In genomic region chr11:72789493-72790131, GRCh38 we compare ENCODE assay signal across 9 cellular contexts. TPM values are rescaled to one million over a fixed set of nuclear protein-coding genes. Genes with fewer than 3 reads are reported as not detected.
DNase-seq lines count a peak whose midpoint lies in the region; TF ChIP-seq lines count a peak whose summit lies in the region.
"Had no signal": no experiment of that assay in that cellular context is flagged by ENCODE, and none has a peak within 500 bp of the region (broad histone marks: within the 10 kb centered on the region; RNA-seq: fewer than 3 reads in every experiment).

No MANE protein-coding gene starts in this region.

- no peaks in the 10 kb centered on the region for H3K27me3 ChIP-seq in BLaER1 treated with 17β-estradiol and CSF1 and Interleukin-3, amounts not matched to agents 10 nM and 100 nM
- no peaks in the 10 kb centered on the region for H3K27me3 ChIP-seq in osteoblast (ENCODE audit: insufficient read depth, low read length)

- DNase-seq in RPMI7951 (ENCODE audit: low read depth) (peak; percentile 44), fibroblast of the aortic adventitia (ENCODE audit: low read depth) (peak; percentile 61), osteoblast (ENCODE audit: insufficient read length, low spot score, missing footprints) (peak; percentile 97), SKM-1 (lab: John Stamatoyannopoulos, UW; ENCODE audit: unreplicated experiment) (no peak), RKO (ENCODE audit: low spot score) (no peak)
- no peak for DNase-seq in activated effector memory CD4-positive, alpha-beta T cell treated with anti-CD3 and anti-CD28 coated beads, Interleukin-2, amount 50 U/mL, for 16 hours
- DNase-seq in activated T-helper 1 cell treated with anti-CD3 and anti-CD28 coated beads, Interleukin-12 subunit alpha, Interleukin-12 subunit beta, Interleukin-2, Interleukin-4 antibody, amounts not matched to agents 30 ng/mL and 10 ng/mL and 1 ng/mL, durations not matched to agents 14 hours and 24 hours and 36 hours (ENCODE audit: low spot score): no peak
- DNase-seq: CD8-positive, alpha-beta memory T cell had no signal

- no peak overlapping the region for H3K27ac Mint-ChIP-seq in activated T-helper 1 cell treated with anti-CD3 and anti-CD28 coated beads, Interleukin-12 subunit alpha, Interleukin-12 subunit beta, Interleukin-2, Interleukin-4 antibody, amounts not matched to agents 30 ng/mL and 10 ng/mL and 1 ng/mL, durations not matched to agents 14 hours and 24 hours and 36 hours

- 0 out of 22 replicates have a peak, but pooled peaks cover 0 to 6% (median 0%) of the 10 kb centered on the region in 11 experiments for H4K20me1 ChIP-seq in BLaER1 treated with 17β-estradiol and CSF1 and Interleukin-3, amounts not matched to agents 10 nM and 100 nM
- no peaks in the 10 kb centered on the region for H4K20me1 ChIP-seq in osteoblast (ENCODE audit: insufficient read depth, low read length)

- H2AFZ ChIP-seq in osteoblast (ENCODE audit: low read length): peak overlapping the region; percentile 63

- no peaks in the 10 kb centered on the region for H3K9me3 ChIP-seq in BLaER1 treated with 17β-estradiol and CSF1 and Interleukin-3, amounts not matched to agents 10 nM and 100 nM (replicated peaks in 1 of 11)
- no peaks in the 10 kb centered on the region for H3K9me3 ChIP-seq in osteoblast (ENCODE audit: low read depth, low read length)

- no peaks in the 10 kb centered on the region for H3K27me3 Mint-ChIP-seq in activated T-helper 1 cell treated with anti-CD3 and anti-CD28 coated beads, Interleukin-12 subunit alpha, Interleukin-12 subunit beta, Interleukin-2, Interleukin-4 antibody, amounts not matched to agents 30 ng/mL and 10 ng/mL and 1 ng/mL, durations not matched to agents 14 hours and 24 hours and 36 hours (ENCODE audit: insufficient read depth)

- H3K9me3 Mint-ChIP-seq in activated T-helper 1 cell treated with anti-CD3 and anti-CD28 coated beads, Interleukin-12 subunit alpha, Interleukin-12 subunit beta, Interleukin-2, Interleukin-4 antibody, amounts not matched to agents 30 ng/mL and 10 ng/mL and 1 ng/mL, durations not matched to agents 14 hours and 24 hours and 36 hours: no peaks in the 10 kb centered on the region
- H3K9me3 Mint-ChIP-seq: CD8-positive, alpha-beta memory T cell had no signal

- intact Hi-C loops in activated T-helper 1 cell treated with anti-CD3 and anti-CD28 coated beads, Interleukin-12 subunit alpha, Interleukin-12 subunit beta, Interleukin-2, Interleukin-4 antibody, amounts not matched to agents 30 ng/mL and 10 ng/mL and 1 ng/mL, durations not matched to agents 14 hours and 24 hours and 36 hours (cut with micrococcal nuclease): loop anchor here (5.0 kb wide), 1 partner anchor 567 kb away; the partner anchor contains the start of gene INPPL1

- TF ChIP-seq CTCF in fibroblast of the aortic adventitia (IDR thresholded peaks at IDR 0.05; ENCODE audit: insufficient read depth, low read length) (no peak), osteoblast (IDR thresholded peaks at IDR 0.05; ENCODE audit: extremely low read depth, low read depth, low read length) (no peak)

- peak overlapping the region in 10 of 11 experiments; percentile 10 to 88 (median 39); a peak in 17 of 22 replicates for H3K4me2 ChIP-seq in BLaER1 treated with 17β-estradiol and CSF1 and Interleukin-3, amounts not matched to agents 10 nM and 100 nM
- peak overlapping the region; percentile 49 for H3K4me2 ChIP-seq in osteoblast (ENCODE audit: insufficient read depth, low read length)

- H3K4me3 Mint-ChIP-seq in activated T-helper 1 cell treated with anti-CD3 and anti-CD28 coated beads, Interleukin-12 subunit alpha, Interleukin-12 subunit beta, Interleukin-2, Interleukin-4 antibody, amounts not matched to agents 30 ng/mL and 10 ng/mL and 1 ng/mL, durations not matched to agents 14 hours and 24 hours and 36 hours: no peak overlapping the region

- H3K4me1 ChIP-seq in BLaER1 treated with 17β-estradiol and CSF1 and Interleukin-3, amounts not matched to agents 10 nM and 100 nM: peaks cover 50 to 80% (median 70%) of the 10 kb centered on the region in 10 experiments
- peaks cover 31% of the 10 kb centered on the region for H3K4me1 ChIP-seq in osteoblast (ENCODE audit: insufficient read depth, low read length)

- H3K4me1 Mint-ChIP-seq in activated T-helper 1 cell treated with anti-CD3 and anti-CD28 coated beads, Interleukin-12 subunit alpha, Interleukin-12 subunit beta, Interleukin-2, Interleukin-4 antibody, amounts not matched to agents 30 ng/mL and 10 ng/mL and 1 ng/mL, durations not matched to agents 14 hours and 24 hours and 36 hours (ENCODE audit: low read depth): peaks cover 39% of the 10 kb centered on the region

- no peaks in the 10 kb centered on the region for H3K79me2 ChIP-seq in osteoblast (ENCODE audit: insufficient read depth, low read length)

- H3K9ac ChIP-seq in BLaER1 treated with 17β-estradiol and CSF1 and Interleukin-3, amounts not matched to agents 10 nM and 100 nM: peak overlapping the region in 4 of 11 experiments; percentile 5 to 17 (median 12); a peak in 2 of 22 replicates

- H3K36me3 ChIP-seq in BLaER1 treated with 17β-estradiol and CSF1 and Interleukin-3, amounts not matched to agents 10 nM and 100 nM: no peaks in the 10 kb centered on the region
- H3K36me3 ChIP-seq in osteoblast (ENCODE audit: insufficient read depth, low read length): no peaks in the 10 kb centered on the region

- H3K27ac ChIP-seq in BLaER1 treated with 17β-estradiol and CSF1 and Interleukin-3, amounts not matched to agents 10 nM and 100 nM: peak overlapping the region in 2 of 11 experiments; percentile 7 to 29; a peak in 4 of 22 replicates
- peak overlapping the region; percentile 74 for H3K27ac ChIP-seq in osteoblast (ENCODE audit: low read depth, low read length)

- no peaks in the 10 kb centered on the region for H3K36me3 Mint-ChIP-seq in activated T-helper 1 cell treated with anti-CD3 and anti-CD28 coated beads, Interleukin-12 subunit alpha, Interleukin-12 subunit beta, Interleukin-2, Interleukin-4 antibody, amounts not matched to agents 30 ng/mL and 10 ng/mL and 1 ng/mL, durations not matched to agents 14 hours and 24 hours and 36 hours (ENCODE audit: low read depth)

- H3K4me3 ChIP-seq in BLaER1 treated with 17β-estradiol and CSF1 and Interleukin-3, amounts not matched to agents 10 nM and 100 nM: no peak overlapping the region
- H3K4me3 ChIP-seq in fibroblast of the aortic adventitia (ENCODE audit: low read depth, low read length): no peak overlapping the region
- H3K4me3 ChIP-seq in osteoblast (ENCODE audit: insufficient read depth, low read length): peak overlapping the region; percentile 8

RNA-seq across cellular contexts. Expression of gene STARD10, which starts 4.2 kb away (rescaled TPM):
- total RNA-seq in RPMI7951 (2014; rRNA removed; shearing (Covaris generic)): 24.8 and 44.8 TPM in 2 replicates
- total RNA-seq in fibroblast of the aortic adventitia (ENCODE audit: low replicate concordance): 21.4 and 33.3 TPM in 2 replicates
- 25.3 and 25.7 TPM in 2 replicates for total RNA-seq in osteoblast
- 19.8 and 23.9 TPM in 2 replicates for total RNA-seq in activated T-helper 1 cell treated with anti-CD3 and anti-CD28 coated beads, Interleukin-12 subunit alpha, Interleukin-12 subunit beta, Interleukin-2, Interleukin-4 antibody, amounts not matched to agents 30 ng/mL and 10 ng/mL and 1 ng/mL, durations not matched to agents 14 hours and 24 hours and 36 hours

RNA-seq across cellular contexts. Expression of gene ATG16L2, which starts 24.6 kb away (rescaled TPM):
- 3.0 and 4.3 TPM in 2 replicates for total RNA-seq in RPMI7951 (2014; rRNA removed; shearing (Covaris generic))
- total RNA-seq in fibroblast of the aortic adventitia (ENCODE audit: low replicate concordance) (9.1 and 12.4 TPM in 2 replicates), osteoblast (11.9 and 12.4 TPM in 2 replicates)
- total RNA-seq in activated T-helper 1 cell treated with anti-CD3 and anti-CD28 coated beads, Interleukin-12 subunit alpha, Interleukin-12 subunit beta, Interleukin-2, Interleukin-4 antibody, amounts not matched to agents 30 ng/mL and 10 ng/mL and 1 ng/mL, durations not matched to agents 14 hours and 24 hours and 36 hours: 69.2 and 71.1 TPM in 2 replicates

RNA-seq across cellular contexts. Expression of gene ARAP1, which starts 37.4 kb away (rescaled TPM):
- 20.4 and 28.5 TPM in 2 replicates for total RNA-seq in RPMI7951 (2014; rRNA removed; shearing (Covaris generic))
- total RNA-seq in fibroblast of the aortic adventitia (ENCODE audit: low replicate concordance): 66.9 and 184 TPM in 2 replicates
- total RNA-seq in osteoblast: 91.6 and 95.2 TPM in 2 replicates
- total RNA-seq in activated T-helper 1 cell treated with anti-CD3 and anti-CD28 coated beads, Interleukin-12 subunit alpha, Interleukin-12 subunit beta, Interleukin-2, Interleukin-4 antibody, amounts not matched to agents 30 ng/mL and 10 ng/mL and 1 ng/mL, durations not matched to agents 14 hours and 24 hours and 36 hours: 78.8 and 88.6 TPM in 2 replicates

Comparison
In these comparisons a context has a peak if more than half of its experiments do, and no peak if none do; other contexts are left out.
1. DNase-seq: peak in RPMI7951 (single experiment), fibroblast of the aortic adventitia (single experiment) and osteoblast (single experiment); none in SKM-1 (single experiment), RKO (single experiment), activated effector memory CD4-positive, alpha-beta T cell treated with anti-CD3 and anti-CD28 coated beads, Interleukin-2, amount 50 U/mL, for 16 hours (single experiment) and activated T-helper 1 cell treated with anti-CD3 and anti-CD28 coated beads, Interleukin-12 subunit alpha, Interleukin-12 subunit beta, Interleukin-2, Interleukin-4 antibody, amounts not matched to agents 30 ng/mL and 10 ng/mL and 1 ng/mL, durations not matched to agents 14 hours and 24 hours and 36 hours (single experiment).